In genomic region chr17:8124350-8125195, GRCh38 we compare ENCODE assay signal across 8 cellular contexts. TPM values are rescaled to one million over a fixed set of nuclear protein-coding genes. Genes with fewer than 3 reads are reported as not detected.
A peak's percentile ranks its signal among the peaks of the same experiment; 100 is the strongest.
DNase-seq lines count a peak whose midpoint lies in the region; ATAC-seq and TF ChIP-seq lines count a peak whose summit lies in the region.

No MANE protein-coding gene starts in this region.

- no peaks in the 10 kb centered on the region for H3K9me2 ChIP-seq in Loucy (replicated peaks; ENCODE audit: low read depth, low read length)

- H3K79me2 ChIP-seq in Loucy (ENCODE audit: insufficient read depth, low read length), result no peaks in the 10 kb centered on the region

- no peaks in the 10 kb centered on the region for H4K20me1 ChIP-seq in Loucy (ENCODE audit: insufficient read depth, low read length, poor library complexity, severe bottlenecking)

- no peak for TF ChIP-seq CTCF in Loucy (conservative IDR thresholded peaks at IDR 0.05; ENCODE audit: low read length)
- no peak for TF ChIP-seq CTCF in suprapubic skin (IDR thresholded peaks at IDR 0.05)
- no peak for TF ChIP-seq CTCF in testis (IDR thresholded peaks at IDR 0.05)

- no peak overlapping the region for H3K27ac ChIP-seq in suprapubic skin
- H3K27ac ChIP-seq in testis, result no peak overlapping the region

- peaks cover 49% of the 10 kb centered on the region for H3K4me1 ChIP-seq in Loucy (ENCODE audit: insufficient read depth, low read length, poor library complexity, severe bottlenecking)
- H3K4me1 ChIP-seq in suprapubic skin, result peaks cover 75% of the 10 kb centered on the region
- H3K4me1 ChIP-seq in testis, result peaks cover 43% of the 10 kb centered on the region

- 7% methylated on average over 18 of the region's 24 CpGs for WGBS in suprapubic skin
- WGBS in testis, 2 donors, result 2 to 3% methylated on average over 17 to 24 of the region's 24 CpGs

- H3K36me3 ChIP-seq in Loucy (ENCODE audit: insufficient read depth, low read length) (no peaks in the 10 kb centered on the region), suprapubic skin (no peaks in the 10 kb centered on the region), testis (ENCODE audit: low read depth, missing control alignments) (no peaks in the 10 kb centered on the region)

- no peak for ATAC-seq in HG03039 (IDR thresholded peaks at IDR 0.05; ENCODE audit: unreplicated experiment)
- no peak for ATAC-seq in HG03378 (IDR thresholded peaks at IDR 0.05; ENCODE audit: unreplicated experiment)

- TF ChIP-seq POLR2A in suprapubic skin (IDR thresholded peaks at IDR 0.05) (no peak), testis (IDR thresholded peaks at IDR 0.05) (no peak)

- H3K27me3 ChIP-seq in Loucy (ENCODE audit: insufficient read depth, low read length, poor library complexity, severe bottlenecking) (peaks cover 7% of the 10 kb centered on the region), suprapubic skin (peaks cover 23% of the 10 kb centered on the region), testis (no peaks in the 10 kb centered on the region)

- peak overlapping the region; percentile 40; the same call in 1 of the 2 replicates for H2AFZ ChIP-seq in Loucy (ENCODE audit: low read length)

- peak; percentile 26 for DNase-seq in Caki2 (ENCODE audit: low read depth)
- DNase-seq in activated naive CD4-positive, alpha-beta T cell treated with Interleukin-2 at 50 U/mL for 16 hours, result peak; percentile 28
- DNase-seq in inferior parietal cortex (ENCODE audit: extremely low spot score), result peak; percentile 32
- no peak for DNase-seq in suprapubic skin (ENCODE audit: low spot score in 2 of 2)
- no peak for DNase-seq in testis

- no peak for TF ChIP-seq EP300 in suprapubic skin (IDR thresholded peaks at IDR 0.05)

- peaks cover 10% of the 10 kb centered on the region for H3F3A ChIP-seq in Loucy (ENCODE audit: low read depth)

- peak overlapping the region; percentile 91 for H3K4me3 ChIP-seq in Loucy (ENCODE audit: low read length, poor library complexity, severe bottlenecking)
- H3K4me3 ChIP-seq in suprapubic skin, result peak overlapping the region; percentile 74
- peak overlapping the region in 1 of 2 donors; percentile 69 for H3K4me3 ChIP-seq in testis

- peak overlapping the region; percentile 93 for H3K4me2 ChIP-seq in Loucy (ENCODE audit: low read depth, low read length, poor library complexity, severe bottlenecking)

- intact Hi-C loops in testis (cut with DNase I; ENCODE audit: low total_unique reads), result loop anchor here (10.0 kb wide), 1 partner anchor 60 kb away; no protein-coding TSS in a partner anchor

- H3K9me3 ChIP-seq in Loucy (ENCODE audit: insufficient read depth, low read depth, low read length) (no peaks in the 10 kb centered on the region), suprapubic skin (no peaks in the 10 kb centered on the region), testis (no peaks in the 10 kb centered on the region)

- in situ Hi-C loops in Caki2 (cut with HindIII; ENCODE audit: low pct_unique_long_range_greater_than_20kb, low sequenced_read_pairs), result no loop called here

- H3K9ac ChIP-seq in Loucy (ENCODE audit: low read depth, low read length, poor library complexity, severe bottlenecking), result peak overlapping the region; percentile 76

RNA-seq across cellular contexts. Expression of gene HES7, which starts 0.7 kb away (rescaled TPM):
- 5.3 TPM in 1 of 2 replicates, not detected in the other for total RNA-seq in Caki2 (2014; rRNA removed; shearing (Covaris generic); ENCODE audit: low replicate concordance)
- not detected for total RNA-seq in suprapubic skin
- under 1 TPM in 1 of 2 donors, not detected in 1; 0.31 TPM for total RNA-seq in testis
- 0.25 TPM for polyA plus RNA-seq in testis (ENCODE audit: insufficient read depth, low read depth, low replicate concordance)

RNA-seq across cellular contexts. Expression of gene ALOXE3, which starts 6.3 kb away (rescaled TPM):
- not detected in 2 replicates for total RNA-seq in Caki2 (2014; rRNA removed; shearing (Covaris generic); ENCODE audit: low replicate concordance)
- 10 to 100 TPM; 44.5 to 95.3 (median 69.9) TPM for total RNA-seq in suprapubic skin
- total RNA-seq in testis, result 1 to 10 TPM; 2.2 to 4.3 TPM
- 2.7 TPM for polyA plus RNA-seq in testis (ENCODE audit: insufficient read depth, low read depth, low replicate concordance)

RNA-seq across cellular contexts. Expression of gene PER1, which starts 27.6 kb away (rescaled TPM):
- total RNA-seq in Caki2 (2014; rRNA removed; shearing (Covaris generic); ENCODE audit: low replicate concordance), result 3.2 and 5.6 TPM in 2 replicates
- total RNA-seq in suprapubic skin (100 to 1,000 TPM; 272 to 655 (median 330) TPM), testis (100 to 1,000 TPM in 1 of 2 donors, 10 to 100 TPM in 1; 96.0 to 119 TPM)
- polyA plus RNA-seq in testis (ENCODE audit: insufficient read depth, low read depth, low replicate concordance), result 55.1 TPM

RNA-seq across cellular contexts. Expression of gene ALOX12B, which starts 37.1 kb away (rescaled TPM):
- total RNA-seq in Caki2 (2014; rRNA removed; shearing (Covaris generic); ENCODE audit: low replicate concordance), result 0.74 TPM in 1 of 2 replicates, not detected in the other
- total RNA-seq in suprapubic skin, result 100 to 1,000 TPM in 3 of 4 donors, 10 to 100 TPM in 1; 91.4 to 150 (median 119) TPM
- under 1 TPM; 0.87 to 0.99 TPM for total RNA-seq in testis
- 1.1 TPM for polyA plus RNA-seq in testis (ENCODE audit: insufficient read depth, low read depth, low replicate concordance)

RNA-seq across cellular contexts. Expression of gene VAMP2, which starts 38.2 kb away (rescaled TPM):
- total RNA-seq in Caki2 (2014; rRNA removed; shearing (Covaris generic); ENCODE audit: low replicate concordance), result 0.09 TPM in 1 of 2 replicates, not detected in the other
- total RNA-seq in suprapubic skin, result 10 to 100 TPM; 41.2 to 64.3 (median 52.8) TPM
- 10 to 100 TPM; 66.3 to 76.5 TPM for total RNA-seq in testis
- polyA plus RNA-seq in testis (ENCODE audit: insufficient read depth, low read depth, low replicate concordance), result 116 TPM

Comparison
In these comparisons a context has a peak if more than half of its experiments do, and no peak if none do; other contexts are left out.
1. DNase-seq: peak in Caki2 (single experiment), activated naive CD4-positive, alpha-beta T cell treated with Interleukin-2 at 50 U/mL for 16 hours (single experiment) and inferior parietal cortex (single experiment); none in suprapubic skin (0 of 2) and testis (single experiment).
2. RNA of gene ALOXE3, which starts 6.3 kb away (total RNA-seq): 44.5 to 95.3 TPM in suprapubic skin; 2.2 to 4.3 TPM in testis and not detected in Caki2; every median in the first group is over 4 times any median in the second.
3. RNA of gene PER1, which starts 27.6 kb away (total RNA-seq): 272 to 655 TPM in suprapubic skin and 96.0 to 119 TPM in testis; 3.2 to 5.6 TPM in Caki2; every median in the first group is over 10 times any median in the second.